Comparison of ENCODE assay signal across 17 cellular contexts in the genomic region with DNA sequence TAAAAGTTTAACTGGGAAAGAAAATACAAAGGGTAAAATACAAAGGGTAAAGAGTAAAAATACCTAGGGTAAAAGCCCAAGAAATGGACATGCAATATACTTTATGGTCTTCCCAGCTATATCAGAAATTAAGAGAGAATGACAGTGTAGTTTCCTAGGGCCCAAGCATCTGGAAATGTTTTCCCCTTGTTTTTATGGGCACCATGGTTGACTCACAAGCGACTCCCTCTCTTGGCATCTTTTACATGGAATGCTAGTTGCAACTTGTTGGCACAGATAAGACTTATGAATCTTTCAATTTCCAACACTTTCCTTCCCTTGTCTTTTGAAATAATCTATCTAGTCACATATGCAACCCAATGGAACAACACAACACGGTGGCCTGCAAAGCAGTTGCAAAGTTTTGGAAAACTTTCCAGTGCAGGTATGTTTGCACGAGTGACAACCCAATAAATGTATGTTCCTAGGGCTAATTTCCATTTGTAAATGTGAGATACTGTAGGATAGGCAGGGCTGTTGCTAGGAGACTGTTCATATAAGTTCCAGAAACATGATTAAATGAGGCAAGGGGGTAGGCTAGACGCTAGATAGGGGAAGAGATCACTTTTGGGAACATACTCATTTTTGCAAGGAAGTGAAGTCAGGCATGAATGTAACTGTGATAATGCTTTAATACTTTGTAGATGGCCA. TPM values are rescaled to one million over a fixed set of nuclear protein-coding genes. Genes with fewer than 3 reads are reported as not detected.
DNase-seq lines count a peak whose midpoint lies in the region; ATAC-seq and TF ChIP-seq lines count a peak whose summit lies in the region.
"Had no signal": no experiment of that assay in that cellular context is flagged by ENCODE, and none has a peak within 500 bp of the region (broad histone marks: within the 10 kb centered on the region; RNA-seq: fewer than 3 reads in every experiment).

No MANE protein-coding gene starts in this region.

- H3K36me3 Mint-ChIP-seq in naive thymus-derived CD4-positive, alpha-beta T cell: no peaks in the 10 kb centered on the region
- H3K36me3 Mint-ChIP-seq: natural killer cell had no signal

- H3K4me3 ChIP-seq in BJ (ENCODE audit: low read depth, low read length) (no peak overlapping the region), epithelial cell of esophagus (ENCODE audit: low read length) (no peak overlapping the region), osteoblast (ENCODE audit: insufficient read depth, low read length) (no peak overlapping the region)
- H3K4me3 ChIP-seq in naive thymus-derived CD4-positive, alpha-beta T cell (ENCODE audit: low read length): no peak overlapping the region
- H3K4me3 ChIP-seq: dorsolateral prefrontal cortex had no signal

- intact Hi-C loops in naive thymus-derived CD4-positive, alpha-beta T cell (cut with micrococcal nuclease): no loop called here

- H3K4me2 ChIP-seq in osteoblast (ENCODE audit: insufficient read depth, low read length): no peak overlapping the region

- H3K9me3 ChIP-seq in osteoblast (ENCODE audit: low read depth, low read length): no peaks in the 10 kb centered on the region
- H3K9me3 ChIP-seq in naive thymus-derived CD4-positive, alpha-beta T cell (ENCODE audit: control insufficient read depth in 2 of 3, low read length in 3 of 3): no peaks in the 10 kb centered on the region

- no peaks in the 10 kb centered on the region for H3K27me3 Mint-ChIP-seq in naive thymus-derived CD4-positive, alpha-beta T cell

- DNase-seq in BJ (ENCODE audit: low read depth): peak; percentile 44
- peak; percentile 72 for DNase-seq in M059J (ENCODE audit: low read depth)
- DNase-seq in epithelial cell of esophagus (ENCODE audit: low read depth): peak; percentile 93
- peak; percentile 82 for DNase-seq in osteoblast (ENCODE audit: insufficient read length, low spot score, missing footprints)
- no peak for DNase-seq in naive thymus-derived CD4-positive, alpha-beta T cell
- no peak for DNase-seq in activated gamma-delta T cell (lab: John Stamatoyannopoulos, UW)
- no peak for DNase-seq in NK-92 treated with Interleukin-12 subunit alpha and Interleukin-12 subunit beta, amount 100 ng/mL, for 24 hours (lab: John Stamatoyannopoulos, UW)
- DNase-seq in amygdala (lab: John Stamatoyannopoulos, UW): no peak
- DNase-seq: activated CD8-positive, alpha-beta T cell treated with anti-CD3 and anti-CD28 coated beads, Interleukin-2, amount 10 ng/mL, durations not matched to agents 7 days and 5 days; activated gamma-delta T cell treated with Interleukin-2 at 50 U/mL for 16 hours; dorsolateral prefrontal cortex; GOT3; natural killer cell; WERI-Rb-1 had no signal

- peaks cover 8% of the 10 kb centered on the region for H3K4me1 ChIP-seq in osteoblast (ENCODE audit: insufficient read depth, low read length)
- peaks cover 0 to 7% of the 10 kb centered on the region in 2 donors for H3K4me1 ChIP-seq in naive thymus-derived CD4-positive, alpha-beta T cell (ENCODE audit: control insufficient read depth in 2 of 2, insufficient read depth in 2 of 2, low read length in 2 of 2)

- TF ChIP-seq CTCF in BJ (IDR thresholded peaks at IDR 0.05; ENCODE audit: insufficient read depth, low read depth, low read length) (no peak), epithelial cell of esophagus (IDR thresholded peaks at IDR 0.05; ENCODE audit: insufficient read depth, low read depth, low read length, missing control alignments) (no peak), osteoblast (IDR thresholded peaks at IDR 0.05; ENCODE audit: extremely low read depth, low read depth, low read length) (no peak)

- peaks cover 0 to 33% (median 19%) of the 10 kb centered on the region in 7 donors for H3K4me1 Mint-ChIP-seq in naive thymus-derived CD4-positive, alpha-beta T cell
- H3K4me1 Mint-ChIP-seq: natural killer cell had no signal

- H4K20me1 ChIP-seq in osteoblast (ENCODE audit: insufficient read depth, low read length): no peaks in the 10 kb centered on the region

- H3K36me3 ChIP-seq in BJ (ENCODE audit: control insufficient read depth, insufficient read depth, low read length) (no peaks in the 10 kb centered on the region), osteoblast (ENCODE audit: insufficient read depth, low read length) (no peaks in the 10 kb centered on the region)
- H3K36me3 ChIP-seq in naive thymus-derived CD4-positive, alpha-beta T cell (ENCODE audit: control insufficient read depth in 2 of 3, insufficient read depth in 3 of 3, low read length in 3 of 3): no peaks in the 10 kb centered on the region
- H3K36me3 ChIP-seq: WERI-Rb-1 had no signal

- no peak overlapping the region for H2AFZ ChIP-seq in osteoblast (ENCODE audit: low read length)

- POLR2A ChIA-PET in BJ (lab: Charles Lee): interaction anchor here (0.6 kb wide), 1 partner anchor 616 kb away, joined by 5 read pairs; no protein-coding TSS in a partner anchor
- POLR2A ChIA-PET in naive thymus-derived CD4-positive, alpha-beta T cell (lab: Charles Lee): no interaction called here

- H3K79me2 ChIP-seq in osteoblast (ENCODE audit: insufficient read depth, low read length): no peaks in the 10 kb centered on the region

- no peak overlapping the region for H3K4me3 Mint-ChIP-seq in naive thymus-derived CD4-positive, alpha-beta T cell
- H3K4me3 Mint-ChIP-seq: activated CD8-positive, alpha-beta T cell treated with anti-CD3 and anti-CD28 coated beads, Interleukin-2, amount 10 ng/mL, durations not matched to agents 7 days and 5 days; natural killer cell had no signal

- H3K27me3 ChIP-seq in BJ (ENCODE audit: control insufficient read depth, insufficient read depth, low read length) (no peaks in the 10 kb centered on the region), osteoblast (ENCODE audit: insufficient read depth, low read length) (no peaks in the 10 kb centered on the region)
- no peaks in the 10 kb centered on the region for H3K27me3 ChIP-seq in naive thymus-derived CD4-positive, alpha-beta T cell (ENCODE audit: control insufficient read depth in 2 of 2, insufficient read depth in 2 of 2, low read length in 2 of 2)
- H3K27me3 ChIP-seq: dorsolateral prefrontal cortex had no signal

- peak overlapping the region; percentile 27 for H3K27ac ChIP-seq in osteoblast (ENCODE audit: low read depth, low read length)
- H3K27ac ChIP-seq in naive thymus-derived CD4-positive, alpha-beta T cell (ENCODE audit: low read depth, low read length): no peak overlapping the region
- H3K27ac ChIP-seq: dorsolateral prefrontal cortex, WERI-Rb-1 had no signal

- ATAC-seq in naive thymus-derived CD4-positive, alpha-beta T cell: no peak
- ATAC-seq: activated CD8-positive, alpha-beta T cell treated with anti-CD3 and anti-CD28 coated beads, Interleukin-2, amount 10 ng/mL, durations not matched to agents 7 days and 5 days; HepG2; natural killer cell had no signal

- H3K27ac Mint-ChIP-seq in naive thymus-derived CD4-positive, alpha-beta T cell: peak overlapping the region in 1 of 9 donors; percentile 3
- H3K27ac Mint-ChIP-seq: activated CD8-positive, alpha-beta T cell treated with anti-CD3 and anti-CD28 coated beads, Interleukin-2, amount 10 ng/mL, durations not matched to agents 7 days and 5 days; natural killer cell had no signal

- peaks cover 0 to 4% (median 0%) of the 10 kb centered on the region in 11 donors for H3K9me3 Mint-ChIP-seq in naive thymus-derived CD4-positive, alpha-beta T cell
- H3K9me3 Mint-ChIP-seq: natural killer cell had no signal

- CTCF ChIA-PET in BJ (lab: Yijun Ruan, JAX): interaction anchor here (1.0 kb wide), 1 partner anchor 14 kb away, joined by 3 read pairs; no protein-coding TSS in a partner anchor
- CTCF ChIA-PET in naive thymus-derived CD4-positive, alpha-beta T cell (lab: Charles Lee): interaction anchor here (0.9 kb wide), 1 partner anchor 43 kb away, joined by 3 read pairs; the partner anchor contains the start of gene OCIAD2

RNA-seq across cellular contexts. Expression of gene CWH43, which starts 36.4 kb away (rescaled TPM):
- polyA plus RNA-seq in BJ (2011; rRNA removed): not detected in 2 replicates
- polyA minus RNA-seq in BJ (2011; rRNA and poly(A)+ RNA removed): not detected in 2 replicates
- not detected in 2 replicates for total RNA-seq in M059J (2014; rRNA removed; shearing (Covaris generic))
- not detected in 2 replicates for total RNA-seq in osteoblast
- total RNA-seq in naive thymus-derived CD4-positive, alpha-beta T cell: not detected
- polyA plus RNA-seq in naive thymus-derived CD4-positive, alpha-beta T cell: not detected
- total RNA-seq: activated CD8-positive, alpha-beta T cell treated with anti-CD3 and anti-CD28 coated beads, Interleukin-2, amount 10 ng/mL, durations not matched to agents 7 days and 5 days; fibroblast of lung; HepG2; natural killer cell; temporal lobe had no signal
- polyA plus RNA-seq: fibroblast of lung, HepG2 had no signal

RNA-seq across cellular contexts. Expression of gene OCIAD2, which starts 43.1 kb away (rescaled TPM):
- 34.2 and 45.8 TPM in 2 replicates for polyA plus RNA-seq in BJ (2011; rRNA removed)
- polyA minus RNA-seq in BJ (2011; rRNA and poly(A)+ RNA removed): 2.5 and 12.2 TPM in 2 replicates
- total RNA-seq in M059J (2014; rRNA removed; shearing (Covaris generic)): 74.6 and 98.3 TPM in 2 replicates
- total RNA-seq in osteoblast: 7.6 and 8.0 TPM in 2 replicates
- 100 to 1,000 TPM in 2 of 5 experiments, 10 to 100 TPM in 3; 42.0 to 142 (median 97.5) TPM for total RNA-seq in naive thymus-derived CD4-positive, alpha-beta T cell
- 100 to 1,000 TPM; 299 to 398 TPM for polyA plus RNA-seq in naive thymus-derived CD4-positive, alpha-beta T cell
- total RNA-seq: HepG2 had no signal
- polyA plus RNA-seq: HepG2 had no signal

Comparison
In these comparisons a context has a peak if more than half of its experiments do, and no peak if none do; other contexts are left out.
1. DNase-seq: peak in BJ (single experiment), M059J (single experiment), epithelial cell of esophagus (single experiment) and osteoblast (single experiment); none in naive thymus-derived CD4-positive, alpha-beta T cell (0 of 9), activated gamma-delta T cell (single experiment), NK-92 treated with Interleukin-12 subunit alpha and Interleukin-12 subunit beta, amount 100 ng/mL, for 24 hours (single experiment) and amygdala (0 of 56).